In genomic region chr13:113816248-113816924, GRCh38 we compare ENCODE assay signal across 9 cellular contexts. TPM values are rescaled to one million over a fixed set of nuclear protein-coding genes. Genes with fewer than 3 reads are reported as not detected.
A peak's percentile ranks its signal among the peaks of the same experiment; 100 is the strongest.
DNase-seq lines count a peak whose midpoint lies in the region; ATAC-seq and TF ChIP-seq lines count a peak whose summit lies in the region.
"Had no signal": no experiment of that assay in that cellular context is flagged by ENCODE, and none has a peak within 500 bp of the region (broad histone marks: within the 10 kb centered on the region; RNA-seq: fewer than 3 reads in every experiment).

No MANE protein-coding gene starts in this region.

- peaks cover 21% of the 10 kb centered on the region for H3K4me1 Mint-ChIP-seq in activated CD4-positive, alpha-beta T cell treated with anti-CD3 and anti-CD28 coated beads for 36 hours
- H3K4me1 Mint-ChIP-seq in activated naive CD8-positive, alpha-beta T cell treated with anti-CD3 and anti-CD28 coated beads, Interleukin-2, amount 50 U/mL, for 24 hours = peaks cover 19% of the 10 kb centered on the region
- peaks cover 23% of the 10 kb centered on the region for H3K4me1 Mint-ChIP-seq in neural progenitor cell

- H3K27ac Mint-ChIP-seq in activated CD4-positive, alpha-beta T cell treated with anti-CD3 and anti-CD28 coated beads for 36 hours = peak overlapping the region; percentile 87
- H3K27ac Mint-ChIP-seq in activated naive CD8-positive, alpha-beta T cell treated with anti-CD3 and anti-CD28 coated beads, Interleukin-2, amount 50 U/mL, for 24 hours = peak overlapping the region; percentile 81
- H3K27ac Mint-ChIP-seq in neural progenitor cell = peak overlapping the region; percentile 91

- no peaks in the 10 kb centered on the region for H3K9me3 Mint-ChIP-seq in activated CD4-positive, alpha-beta T cell treated with anti-CD3 and anti-CD28 coated beads for 36 hours (ENCODE audit: low read depth)
- no peaks in the 10 kb centered on the region for H3K9me3 Mint-ChIP-seq in activated naive CD8-positive, alpha-beta T cell treated with anti-CD3 and anti-CD28 coated beads, Interleukin-2, amount 50 U/mL, for 24 hours
- no peaks in the 10 kb centered on the region for H3K9me3 Mint-ChIP-seq in neural progenitor cell

- DNase-seq in activated CD4-positive, alpha-beta T cell treated with anti-CD3 and anti-CD28 coated beads for 36 hours = no peak
- DNase-seq in activated CD4-positive, alpha-beta T cell treated with anti-CD3 and anti-CD28 coated beads for 4 hours = no peak
- no peak for DNase-seq in activated naive CD8-positive, alpha-beta T cell treated with anti-CD3 and anti-CD28 coated beads, Interleukin-2, amount 50 U/mL, for 24 hours
- DNase-seq in neural progenitor cell (ENCODE audit: low spot score) (no peak), GDM1 (lab: John Stamatoyannopoulos, UW) (no peak), nucleus accumbens (lab: John Stamatoyannopoulos, UW) (no peak)

- no peak overlapping the region for H2AFZ ChIP-seq in neural progenitor cell (replicated peaks)

- H3K36me3 ChIP-seq in KOPT-K1 (ENCODE audit: insufficient read depth, low read length) (no peaks in the 10 kb centered on the region), neural progenitor cell (no peaks in the 10 kb centered on the region)

- ATAC-seq in activated CD4-positive, alpha-beta T cell treated with anti-CD3 and anti-CD28 coated beads for 36 hours = peak; percentile 8
- no peak for ATAC-seq in activated naive CD8-positive, alpha-beta T cell treated with anti-CD3 and anti-CD28 coated beads, Interleukin-2, amount 50 U/mL, for 24 hours
- no peak for ATAC-seq in GM21390 (IDR thresholded peaks at IDR 0.05; ENCODE audit: unreplicated experiment)

- no peak overlapping the region for H3K4me3 ChIP-seq in neural progenitor cell

- no peaks in the 10 kb centered on the region for H3K27me3 Mint-ChIP-seq in activated CD4-positive, alpha-beta T cell treated with anti-CD3 and anti-CD28 coated beads for 36 hours
- H3K27me3 Mint-ChIP-seq in activated naive CD8-positive, alpha-beta T cell treated with anti-CD3 and anti-CD28 coated beads, Interleukin-2, amount 50 U/mL, for 24 hours = peaks cover 3% of the 10 kb centered on the region
- no peaks in the 10 kb centered on the region for H3K27me3 Mint-ChIP-seq in neural progenitor cell (ENCODE audit: insufficient read depth, low read depth)

- H4K20me1 ChIP-seq in neural progenitor cell (ENCODE audit: low read depth) = no peaks in the 10 kb centered on the region

- intact Hi-C loops in activated CD4-positive, alpha-beta T cell treated with anti-CD3 and anti-CD28 coated beads for 36 hours (cut with DNase I, micrococcal nuclease) = loop anchor here (2.0 to 10.0 kb wide), 3 partner anchors 88 to 418 kb away; partner anchors contain the start of gene CDC16 (in 2 of the 2)

- H3F3A ChIP-seq in neural progenitor cell (ENCODE audit: low read depth) = peaks cover 4% of the 10 kb centered on the region

- POLR2A ChIA-PET in activated CD4-positive, alpha-beta T cell treated with anti-CD3 and anti-CD28 coated beads for 36 hours (lab: Charles Lee) = interaction anchor here (0.6 kb wide), 1 partner anchor 61 kb away, joined by 4 read pairs; no protein-coding TSS in a partner anchor

- no peaks in the 10 kb centered on the region for H3K4me1 ChIP-seq in neural progenitor cell

- H3K79me2 ChIP-seq in neural progenitor cell (ENCODE audit: low read depth) = no peaks in the 10 kb centered on the region

- H3K36me3 Mint-ChIP-seq in activated CD4-positive, alpha-beta T cell treated with anti-CD3 and anti-CD28 coated beads for 36 hours (ENCODE audit: low read depth) = peaks cover 10% of the 10 kb centered on the region
- H3K36me3 Mint-ChIP-seq in activated naive CD8-positive, alpha-beta T cell treated with anti-CD3 and anti-CD28 coated beads, Interleukin-2, amount 50 U/mL, for 24 hours (ENCODE audit: low read depth) = peaks cover 6% of the 10 kb centered on the region
- H3K36me3 Mint-ChIP-seq in neural progenitor cell = no peaks in the 10 kb centered on the region

- H3K27ac ChIP-seq in KOPT-K1 (ENCODE audit: low read depth, low read length, poor library complexity, severe bottlenecking) (peak overlapping the region; percentile 29), neural progenitor cell (no peak overlapping the region)
- H3K27ac ChIP-seq: lower lobe of right lung had no signal

- peak overlapping the region; percentile 96 for H3K4me3 Mint-ChIP-seq in activated CD4-positive, alpha-beta T cell treated with anti-CD3 and anti-CD28 coated beads for 36 hours
- H3K4me3 Mint-ChIP-seq in activated naive CD8-positive, alpha-beta T cell treated with anti-CD3 and anti-CD28 coated beads, Interleukin-2, amount 50 U/mL, for 24 hours = peak overlapping the region; percentile 92
- no peak overlapping the region for H3K4me3 Mint-ChIP-seq in neural progenitor cell

- H3K9me3 ChIP-seq in KOPT-K1 (ENCODE audit: insufficient read depth, low read length, poor library complexity, severe bottlenecking) (no peaks in the 10 kb centered on the region), neural progenitor cell (ENCODE audit: low read depth) (no peaks in the 10 kb centered on the region)
- H3K9me3 ChIP-seq: lower lobe of right lung had no signal

- no peak for TF ChIP-seq CTCF in neural progenitor cell (IDR thresholded peaks at IDR 0.05)

- no peak overlapping the region for H3K4me2 ChIP-seq in neural progenitor cell

- no peaks in the 10 kb centered on the region for H3K27me3 ChIP-seq in neural progenitor cell

- H3K9ac ChIP-seq in neural progenitor cell = no peak overlapping the region

- CTCF ChIA-PET in activated CD4-positive, alpha-beta T cell treated with anti-CD3 and anti-CD28 coated beads for 36 hours (lab: Charles Lee) = interaction anchor here (0.5 to 1.3 kb wide), 4 partner anchors 104 to 364 kb away, joined by 3 read pairs; no protein-coding TSS in a partner anchor

RNA-seq across cellular contexts. Expression of gene GAS6, which starts 47.5 kb away (rescaled TPM):
- total RNA-seq in activated CD4-positive, alpha-beta T cell treated with anti-CD3 and anti-CD28 coated beads for 36 hours = under 1 TPM; 0.54 to 0.73 TPM
- total RNA-seq in neural progenitor cell (ENCODE audit: low replicate concordance) = 12.8 and 31.7 TPM in 2 replicates

RNA-seq across cellular contexts. Expression of gene TMEM255B, which starts 57.4 kb away (rescaled TPM):
- total RNA-seq in activated CD4-positive, alpha-beta T cell treated with anti-CD3 and anti-CD28 coated beads for 36 hours = 1 to 10 TPM in 1 of 2 experiments, under 1 TPM in 1; 0.74 to 1.3 TPM
- total RNA-seq in neural progenitor cell (ENCODE audit: low replicate concordance) = 0.26 and 1.8 TPM in 2 replicates
